ENCODE assay signal across 1 cellular context in genomic region chr11:78841451-78842060, GRCh38.
TF ChIP-seq lines count a peak whose summit lies in the region.

No MANE protein-coding gene starts in this region.

TF ChIP-seq in HepG2, 621 proteins besides CTCF, POLR2A, EP300 and RAD21 (continued from another document):
- TF ChIP-seq GMEB1 (CRISPR knock-in tag; IDR thresholded peaks at IDR 0.05; ENCODE audit: borderline replicate concordance) (no peak), ZNF331 (CRISPR knock-in tag; IDR thresholded peaks at IDR 0.05) (no peak), NFE2 (CRISPR knock-in tag; IDR thresholded peaks at IDR 0.05) (no peak), ZNF3 (CRISPR knock-in tag; IDR thresholded peaks at IDR 0.05) (no peak), RXRB (CRISPR knock-in tag; IDR thresholded peaks at IDR 0.05; ENCODE audit: borderline replicate concordance) (no peak), ZNF691 (CRISPR knock-in tag; IDR thresholded peaks at IDR 0.05; ENCODE audit: borderline replicate concordance, low read depth) (no peak), NFIC (IDR thresholded peaks at IDR 0.05; ENCODE audit: low read length) (no peak)
